ENCODE assay signal across 10 cellular contexts in genomic region chr12:93990832-93991748, GRCh38.
DNase-seq lines count a peak whose midpoint lies in the region; ATAC-seq and TF ChIP-seq lines count a peak whose summit lies in the region.
"Had no signal": no experiment of that assay in that cellular context is flagged by ENCODE, and none has a peak within 500 bp of the region (broad histone marks: within the 10 kb centered on the region; RNA-seq: fewer than 3 reads in every experiment).

No MANE protein-coding gene starts in this region.

- in situ Hi-C loops in GM13977 (cut with MboI; ENCODE audit: low pct_unique_long_range_greater_than_20kb, low sequenced_read_pairs, unreplicated experiment), result no loop called here

- H3K4me1 ChIP-seq in left lung, result no peaks in the 10 kb centered on the region
- peaks cover 0 to 12% (median 0%) of the 10 kb centered on the region in 4 donors for H3K4me1 ChIP-seq in tibial artery

- H3K27ac ChIP-seq in left lung, result no peak overlapping the region
- no peak overlapping the region for H3K27ac ChIP-seq in tibial artery
- H3K27ac ChIP-seq: BLaER1 had no signal

- H3K36me3 ChIP-seq in left lung (no peaks in the 10 kb centered on the region), tibial artery (no peaks in the 10 kb centered on the region)
- H3K36me3 ChIP-seq: BLaER1 had no signal

- H3K27me3 ChIP-seq in left lung, result no peaks in the 10 kb centered on the region
- no peaks in the 10 kb centered on the region for H3K27me3 ChIP-seq in tibial artery
- H3K27me3 ChIP-seq: BLaER1 had no signal

- H3K4me3 ChIP-seq in left lung, result no peak overlapping the region
- H3K4me3 ChIP-seq in tibial artery, result no peak overlapping the region
- H3K4me3 ChIP-seq: BLaER1 had no signal

- no peak for TF ChIP-seq CTCF in left lung (IDR thresholded peaks at IDR 0.05)
- peak in 1 of 2 experiments; percentile 31 for TF ChIP-seq CTCF in tibial artery (IDR thresholded peaks at IDR 0.05)
- no peak for TF ChIP-seq CTCF in GM13977 (IDR thresholded peaks at IDR 0.05; ENCODE audit: extremely low read depth, insufficient read depth, missing control alignments)

- intact Hi-C loops in left lung (cut with DNase I), result no loop called here
- intact Hi-C loops in tibial artery (cut with DNase I; ENCODE audit: low total_unique reads), result no loop called here

- no peaks in the 10 kb centered on the region for H3K9me3 ChIP-seq in left lung
- no peaks in the 10 kb centered on the region for H3K9me3 ChIP-seq in tibial artery

- ATAC-seq in left lung (peak; percentile 52), GM21390 (IDR thresholded peaks at IDR 0.05; ENCODE audit: unreplicated experiment) (no peak)

- peak; percentile 26 to 33 for DNase-seq in NCI-H524 (lab: John Stamatoyannopoulos, UW)
- no peak for DNase-seq in NCI-H524 treated with DMSO at 0.1 percent for 48 hours (lab: John Stamatoyannopoulos, UW)
- DNase-seq in dermis blood vessel endothelial cell, result peak; percentile 47
- DNase-seq in left lung, result no peak
- peak; percentile 48 to 68 for DNase-seq in tibial artery
- no peak for DNase-seq in NCI-H774 (lab: John Stamatoyannopoulos, UW)
- no peak for DNase-seq in GM13977 (ENCODE audit: low spot score)
- DNase-seq: stimulated activated CD4-positive, alpha-beta T cell treated with anti-CD3 and anti-CD28 coated beads, Interleukin-4, amount 100 ng/mL, for 4 hours had no signal

Comparison
In these comparisons a context has a peak if more than half of its experiments do, and no peak if none do; other contexts are left out.
1. DNase-seq: peak in NCI-H524 (2 of 2), dermis blood vessel endothelial cell (single experiment) and tibial artery (2 of 2); none in NCI-H524 treated with DMSO at 0.1 percent for 48 hours (single experiment), left lung (0 of 2), NCI-H774 (single experiment) and GM13977 (single experiment).